In the genomic region with DNA sequence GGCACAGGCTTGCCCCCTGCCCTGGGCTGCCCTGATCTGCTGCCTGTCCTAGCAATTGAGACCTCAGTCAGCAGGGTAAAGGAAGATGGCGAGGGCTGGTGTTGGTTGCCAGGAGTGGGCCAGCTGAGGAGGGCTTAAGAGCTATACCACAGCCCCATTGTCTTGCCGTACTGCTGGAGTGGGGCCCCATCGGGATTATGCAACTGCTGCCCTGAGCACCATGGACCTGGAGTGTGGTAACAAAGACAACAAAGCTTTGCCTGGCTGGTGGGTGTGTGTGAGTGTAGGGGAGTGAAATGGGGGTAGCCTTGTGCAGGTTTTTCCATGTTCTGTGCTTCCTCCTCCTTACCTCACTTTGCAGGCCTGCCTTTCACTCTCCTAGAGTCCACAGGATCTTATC, we compare ENCODE assay signal across 1 cellular context.
TF ChIP-seq lines count a peak whose summit lies in the region.

No MANE protein-coding gene starts in this region.

TF ChIP-seq in K562, 482 proteins besides CTCF, POLR2A, EP300 and RAD21 (continued from another document):
- TF ChIP-seq, protein P1, sequence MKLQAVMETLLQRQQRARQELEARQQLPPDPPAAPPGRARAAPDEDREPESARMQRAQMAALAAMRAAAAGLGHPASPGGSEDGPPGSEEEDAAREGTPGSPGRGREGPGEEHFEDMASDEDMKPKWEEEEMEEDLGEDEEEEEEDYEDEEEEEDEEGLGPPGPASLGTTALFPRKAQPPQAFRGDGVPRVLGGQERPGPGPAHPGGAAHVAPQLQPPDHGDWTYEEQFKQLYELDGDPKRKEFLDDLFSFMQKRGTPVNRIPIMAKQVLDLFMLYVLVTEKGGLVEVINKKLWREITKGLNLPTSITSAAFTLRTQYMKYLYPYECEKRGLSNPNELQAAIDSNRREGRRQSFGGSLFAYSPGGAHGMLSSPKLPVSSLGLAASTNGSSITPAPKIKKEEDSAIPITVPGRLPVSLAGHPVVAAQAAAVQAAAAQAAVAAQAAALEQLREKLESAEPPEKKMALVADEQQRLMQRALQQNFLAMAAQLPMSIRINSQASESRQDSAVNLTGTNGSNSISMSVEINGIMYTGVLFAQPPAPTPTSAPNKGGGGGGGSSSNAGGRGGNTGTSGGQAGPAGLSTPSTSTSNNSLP (IDR thresholded peaks at IDR 0.05; ENCODE audit: borderline replicate concordance, low read depth, low read length) = no peak
- no peak for TF ChIP-seq ZNF124 (CRISPR knock-in tag; IDR thresholded peaks at IDR 0.05)
- no peak for TF ChIP-seq TAF7 (tag; IDR thresholded peaks at IDR 0.05)
- TF ChIP-seq NFATC3 (IDR thresholded peaks at IDR 0.05) = no peak
